21 cellular contexts compared by ENCODE assay signal in the genomic region with DNA sequence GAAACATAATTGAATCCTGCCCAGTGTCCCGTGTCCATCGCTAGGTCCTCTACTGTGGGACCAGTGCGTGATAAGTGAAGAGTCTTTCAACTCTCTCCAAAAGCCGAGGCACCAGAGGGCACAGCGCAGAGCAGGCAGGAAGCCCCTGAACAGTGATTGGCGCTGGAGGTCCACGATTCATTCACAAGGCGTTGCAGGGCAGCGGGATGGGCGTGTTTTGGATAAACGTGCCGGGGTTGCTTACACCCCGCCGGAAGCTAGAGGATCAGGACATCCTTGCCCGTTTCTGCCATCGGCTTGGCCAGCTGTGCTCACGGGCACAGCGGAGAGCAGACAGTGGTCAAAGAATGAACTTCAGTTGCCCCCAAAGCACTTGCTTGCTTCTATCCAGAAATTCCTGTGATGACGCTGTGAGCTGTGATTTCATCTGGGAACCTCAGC.
DNase-seq lines count a peak whose midpoint lies in the region; ATAC-seq lines count a peak whose summit lies in the region.
"Had no signal": no experiment of that assay in that cellular context is flagged by ENCODE, and none has a peak within 500 bp of the region (broad histone marks: within the 10 kb centered on the region; RNA-seq: fewer than 3 reads in every experiment).

No MANE protein-coding gene starts in this region.

- H3K4me1 ChIP-seq in GM23248 (ENCODE audit: insufficient read depth) (peaks cover 38% of the 10 kb centered on the region), skeletal muscle satellite cell (ENCODE audit: control insufficient read depth, insufficient read depth, low read length) (peaks cover 38% of the 10 kb centered on the region)
- H3K4me1 ChIP-seq: heart left ventricle had no signal

- no peak for ATAC-seq in naive thymus-derived CD8-positive, alpha-beta T cell
- ATAC-seq: heart left ventricle; lower lobe of right lung; naive thymus-derived CD4-positive, alpha-beta T cell had no signal

- POLR2A ChIA-PET in naive thymus-derived CD8-positive, alpha-beta T cell (lab: Charles Lee) = no interaction called here

- 85 to 88% methylated on average over 19 of the region's 19 CpGs for WGBS in GM23248 (ENCODE audit: low coverage in 1 of 2, low lambda C conversion rate in 2 of 2, missing lambda C conversion rate in 2 of 2), 2 experiments

- DNase-seq in GM23248 = no peak
- DNase-seq in NCI-H69 (lab: John Stamatoyannopoulos, UW) = peak; percentile 74
- no peak for DNase-seq in naive thymus-derived CD8-positive, alpha-beta T cell
- DNase-seq in stimulated activated CD4-positive, alpha-beta T cell treated with anti-CD3 and anti-CD28 coated beads, Interleukin-2, amount 100 ng/mL, for 24 hours = no peak
- DNase-seq in activated effector memory CD4-positive, alpha-beta T cell treated with anti-CD3 and anti-CD28 coated beads, Interleukin-2, amount 50 U/mL, for 16 hours = no peak
- DNase-seq in activated naive CD4-positive, alpha-beta T cell treated with Interleukin-2 at 50 U/mL for 16 hours = no peak
- DNase-seq: activated CD4-positive, CD25-positive, alpha-beta regulatory T cell; effector CD8-positive, alpha-beta T cell; heart left ventricle; immature natural killer cell; lower lobe of right lung; naive thymus-derived CD4-positive, alpha-beta T cell; NCI-H2029; NCI-H446 treated with DMSO at 0.1 percent for 48 hours; SHP77 treated with DMSO at 0.1 percent for 48 hours; stimulated activated CD4-positive, alpha-beta T cell treated with anti-CD3 and anti-CD28 coated beads, Interleukin-4, amount 100 ng/mL, for 24 hours had no signal

- H3K4me1 Mint-ChIP-seq in dendritic cell treated with granulocyte-macrophage colony-stimulating factor and Interleukin-4, amounts not matched to agents 40 ng/mL and 50 ng/mL, for 4 days (ENCODE audit: low read depth) = peaks cover 83% of the 10 kb centered on the region
- peaks cover 3 to 20% (median 5%) of the 10 kb centered on the region in 4 donors for H3K4me1 Mint-ChIP-seq in naive thymus-derived CD8-positive, alpha-beta T cell
- H3K4me1 Mint-ChIP-seq: central memory CD8-positive, alpha-beta T cell had no signal

- peaks cover 19% of the 10 kb centered on the region; the same call in 1 of the 2 replicates for H3F3A ChIP-seq in GM23248 (ENCODE audit: insufficient read depth)

- no peaks in the 10 kb centered on the region for H3K36me3 ChIP-seq in GM23248 (ENCODE audit: low read depth)
- H3K36me3 ChIP-seq in skeletal muscle satellite cell (ENCODE audit: insufficient read depth, low read length) = no peaks in the 10 kb centered on the region
- H3K36me3 ChIP-seq: BLaER1, heart left ventricle, lower lobe of right lung had no signal

- H3K27me3 ChIP-seq in GM23248 (replicated peaks; ENCODE audit: insufficient read depth) (no peaks in the 10 kb centered on the region; the same call in 1 of the 2 replicates), skeletal muscle satellite cell (ENCODE audit: control insufficient read depth, insufficient read depth, low read length) (peaks cover 6% of the 10 kb centered on the region)
- H3K27me3 ChIP-seq: BLaER1 had no signal

- no peaks in the 10 kb centered on the region for H3K9me2 ChIP-seq in GM23248 (ENCODE audit: insufficient read depth)

- no peak overlapping the region for H3K4me3 ChIP-seq in GM23248
- no peak overlapping the region for H3K4me3 ChIP-seq in skeletal muscle satellite cell (ENCODE audit: low read length)
- H3K4me3 ChIP-seq: BLaER1, heart left ventricle, lower lobe of right lung, skin epidermis had no signal

- H3K4me2 ChIP-seq in GM23248 (ENCODE audit: unreplicated experiment) = no peak overlapping the region
- peak overlapping the region; percentile 56 for H3K4me2 ChIP-seq in skeletal muscle satellite cell (ENCODE audit: low read length)
- H3K4me2 ChIP-seq: BLaER1 had no signal

- no peaks in the 10 kb centered on the region for H4K20me1 ChIP-seq in GM23248 (ENCODE audit: insufficient read depth)
- H4K20me1 ChIP-seq: BLaER1 had no signal

- no peak overlapping the region for H3K9ac ChIP-seq in GM23248
- no peak overlapping the region for H3K9ac ChIP-seq in skeletal muscle satellite cell (ENCODE audit: low read depth, low read length)
- H3K9ac ChIP-seq: BLaER1 had no signal

- in situ Hi-C loops in GM23248 (cut with MboI) = no loop called here

- no peak overlapping the region for H2AFZ ChIP-seq in GM23248

- no peak overlapping the region for H3K4me3 Mint-ChIP-seq in dendritic cell treated with granulocyte-macrophage colony-stimulating factor and Interleukin-4, amounts not matched to agents 40 ng/mL and 50 ng/mL, for 4 days
- H3K4me3 Mint-ChIP-seq in naive thymus-derived CD8-positive, alpha-beta T cell = no peak overlapping the region
- H3K4me3 Mint-ChIP-seq: central memory CD8-positive, alpha-beta T cell; immature natural killer cell; naive thymus-derived CD4-positive, alpha-beta T cell had no signal

- peak overlapping the region; percentile 55 for H3K27ac ChIP-seq in GM23248
- H3K27ac ChIP-seq: BLaER1, heart left ventricle, lower lobe of right lung, skin epidermis had no signal

- intact Hi-C loops in dendritic cell treated with granulocyte-macrophage colony-stimulating factor and Interleukin-4, amounts not matched to agents 40 ng/mL and 50 ng/mL, for 4 days (cut with micrococcal nuclease) = no loop called here

- no peaks in the 10 kb centered on the region for H3K9me3 Mint-ChIP-seq in dendritic cell treated with granulocyte-macrophage colony-stimulating factor and Interleukin-4, amounts not matched to agents 40 ng/mL and 50 ng/mL, for 4 days
- no peaks in the 10 kb centered on the region for H3K9me3 Mint-ChIP-seq in naive thymus-derived CD8-positive, alpha-beta T cell
- H3K9me3 Mint-ChIP-seq: central memory CD8-positive, alpha-beta T cell; immature natural killer cell; naive thymus-derived CD4-positive, alpha-beta T cell had no signal

- H3K27ac Mint-ChIP-seq in dendritic cell treated with granulocyte-macrophage colony-stimulating factor and Interleukin-4, amounts not matched to agents 40 ng/mL and 50 ng/mL, for 4 days = peak overlapping the region; percentile 83
- H3K27ac Mint-ChIP-seq in naive thymus-derived CD8-positive, alpha-beta T cell = no peak overlapping the region
- H3K27ac Mint-ChIP-seq: immature natural killer cell; naive thymus-derived CD4-positive, alpha-beta T cell had no signal

- no peaks in the 10 kb centered on the region for H3K36me3 Mint-ChIP-seq in dendritic cell treated with granulocyte-macrophage colony-stimulating factor and Interleukin-4, amounts not matched to agents 40 ng/mL and 50 ng/mL, for 4 days (ENCODE audit: low read depth)
- no peaks in the 10 kb centered on the region for H3K36me3 Mint-ChIP-seq in naive thymus-derived CD8-positive, alpha-beta T cell
- H3K36me3 Mint-ChIP-seq: naive thymus-derived CD4-positive, alpha-beta T cell had no signal

- H3K27me3 Mint-ChIP-seq in dendritic cell treated with granulocyte-macrophage colony-stimulating factor and Interleukin-4, amounts not matched to agents 40 ng/mL and 50 ng/mL, for 4 days = peaks cover 3% of the 10 kb centered on the region
- H3K27me3 Mint-ChIP-seq in naive thymus-derived CD8-positive, alpha-beta T cell = peaks cover 8 to 20% (median 10%) of the 10 kb centered on the region in 5 donors

- no peaks in the 10 kb centered on the region for H3K9me3 ChIP-seq in GM23248 (ENCODE audit: low read depth)
- no peaks in the 10 kb centered on the region for H3K9me3 ChIP-seq in skeletal muscle satellite cell (replicated peaks; ENCODE audit: low read length)
- H3K9me3 ChIP-seq: BLaER1, heart left ventricle, lower lobe of right lung had no signal

- no peaks in the 10 kb centered on the region for H3K79me2 ChIP-seq in GM23248 (ENCODE audit: insufficient read depth)
